ENCODE assay signal across 2 cellular contexts in genomic region chr17:44191941-44192496, GRCh38.
TF ChIP-seq lines count a peak whose summit lies in the region.

No MANE protein-coding gene starts in this region.

TF ChIP-seq in SK-N-SH treated with all-trans-retinoic acid at 6 μM for 48 hours, 23 proteins besides CTCF, POLR2A, EP300 and RAD21:
- TF ChIP-seq, protein P1, sequence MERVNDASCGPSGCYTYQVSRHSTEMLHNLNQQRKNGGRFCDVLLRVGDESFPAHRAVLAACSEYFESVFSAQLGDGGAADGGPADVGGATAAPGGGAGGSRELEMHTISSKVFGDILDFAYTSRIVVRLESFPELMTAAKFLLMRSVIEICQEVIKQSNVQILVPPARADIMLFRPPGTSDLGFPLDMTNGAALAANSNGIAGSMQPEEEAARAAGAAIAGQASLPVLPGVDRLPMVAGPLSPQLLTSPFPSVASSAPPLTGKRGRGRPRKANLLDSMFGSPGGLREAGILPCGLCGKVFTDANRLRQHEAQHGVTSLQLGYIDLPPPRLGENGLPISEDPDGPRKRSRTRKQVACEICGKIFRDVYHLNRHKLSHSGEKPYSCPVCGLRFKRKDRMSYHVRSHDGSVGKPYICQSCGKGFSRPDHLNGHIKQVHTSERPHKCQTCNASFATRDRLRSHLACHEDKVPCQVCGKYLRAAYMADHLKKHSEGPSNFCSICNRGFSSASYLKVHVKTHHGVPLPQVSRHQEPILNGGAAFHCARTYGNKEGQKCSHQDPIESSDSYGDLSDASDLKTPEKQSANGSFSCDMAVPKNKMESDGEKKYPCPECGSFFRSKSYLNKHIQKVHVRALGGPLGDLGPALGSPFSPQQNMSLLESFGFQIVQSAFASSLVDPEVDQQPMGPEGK (CRISPR knock-in tag; IDR thresholded peaks at IDR 0.05; ENCODE audit: borderline replicate concordance): no peak
- TF ChIP-seq CSRNP3 (CRISPR knock-in tag; IDR thresholded peaks at IDR 0.05): no peak
- no peak for TF ChIP-seq ZFP30 (CRISPR knock-in tag; IDR thresholded peaks at IDR 0.05)
- no peak for TF ChIP-seq ISL1 (CRISPR knock-in tag; IDR thresholded peaks at IDR 0.05)
- no peak for TF ChIP-seq ZNF70 (CRISPR knock-in tag; IDR thresholded peaks at IDR 0.05)
- TF ChIP-seq ARNTL (CRISPR knock-in tag; IDR thresholded peaks at IDR 0.05; ENCODE audit: borderline replicate concordance, low read depth): no peak
- TF ChIP-seq ZC3H10 (CRISPR knock-in tag; IDR thresholded peaks at IDR 0.05): no peak
- TF ChIP-seq PPARA (CRISPR knock-in tag; IDR thresholded peaks at IDR 0.05; ENCODE audit: borderline replicate concordance): no peak
- TF ChIP-seq TCF4 (CRISPR knock-in tag; IDR thresholded peaks at IDR 0.05; ENCODE audit: borderline replicate concordance): no peak
- TF ChIP-seq OSR1 (CRISPR knock-in tag; IDR thresholded peaks at IDR 0.05): no peak
- no peak for TF ChIP-seq ZFP3 (CRISPR knock-in tag; IDR thresholded peaks at IDR 0.05)
- no peak for TF ChIP-seq TOX (CRISPR knock-in tag; IDR thresholded peaks at IDR 0.05; ENCODE audit: borderline replicate concordance)
- TF ChIP-seq RARB (CRISPR knock-in tag; IDR thresholded peaks at IDR 0.05): no peak
- no peak for TF ChIP-seq BACH2 (CRISPR knock-in tag; IDR thresholded peaks at IDR 0.05; ENCODE audit: borderline replicate concordance)
- no peak for TF ChIP-seq ZNF565 (CRISPR knock-in tag; conservative IDR thresholded peaks at IDR 0.05; ENCODE audit: low read depth)
- no peak for TF ChIP-seq TSHZ2 (CRISPR knock-in tag; IDR thresholded peaks at IDR 0.05)
- TF ChIP-seq ZNF8 (CRISPR knock-in tag; IDR thresholded peaks at IDR 0.05): no peak
- TF ChIP-seq ESRRG (CRISPR knock-in tag; IDR thresholded peaks at IDR 0.05): no peak
- TF ChIP-seq CREB5 (CRISPR knock-in tag; IDR thresholded peaks at IDR 0.05; ENCODE audit: low read depth): no peak
TF ChIP-seq in SK-N-SH treated with all-trans-retinoic acid at 6 μM for 48 hours: peak in this region for 0.

TF ChIP-seq in SK-N-SH, 30 proteins besides CTCF, POLR2A, EP300 and RAD21 (continued from another document):
- no peak for TF ChIP-seq TAF1 (IDR thresholded peaks at IDR 0.05; ENCODE audit: borderline replicate concordance, low read depth, low read length)
- TF ChIP-seq POLR2AphosphoS5 (IDR thresholded peaks at IDR 0.05; ENCODE audit: low read depth, low read length): no peak
- no peak for TF ChIP-seq FOXJ3 (CRISPR knock-in tag; IDR thresholded peaks at IDR 0.05)
- no peak for TF ChIP-seq RFX5 (IDR thresholded peaks at IDR 0.05; ENCODE audit: low read length)
- no peak for TF ChIP-seq FOXM1 (IDR thresholded peaks at IDR 0.05; ENCODE audit: low read depth)
- TF ChIP-seq, protein P2, sequence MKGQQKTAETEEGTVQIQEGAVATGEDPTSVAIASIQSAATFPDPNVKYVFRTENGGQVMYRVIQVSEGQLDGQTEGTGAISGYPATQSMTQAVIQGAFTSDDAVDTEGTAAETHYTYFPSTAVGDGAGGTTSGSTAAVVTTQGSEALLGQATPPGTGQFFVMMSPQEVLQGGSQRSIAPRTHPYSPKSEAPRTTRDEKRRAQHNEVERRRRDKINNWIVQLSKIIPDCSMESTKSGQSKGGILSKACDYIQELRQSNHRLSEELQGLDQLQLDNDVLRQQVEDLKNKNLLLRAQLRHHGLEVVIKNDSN (IDR thresholded peaks at IDR 0.05; ENCODE audit: borderline replicate concordance, low read depth): no peak
- no peak for TF ChIP-seq MXI1 (IDR thresholded peaks at IDR 0.05; ENCODE audit: low read depth, low read length)
- no peak for TF ChIP-seq MEF2A (IDR thresholded peaks at IDR 0.05; ENCODE audit: borderline replicate concordance, low read depth)
- TF ChIP-seq, protein P3, sequence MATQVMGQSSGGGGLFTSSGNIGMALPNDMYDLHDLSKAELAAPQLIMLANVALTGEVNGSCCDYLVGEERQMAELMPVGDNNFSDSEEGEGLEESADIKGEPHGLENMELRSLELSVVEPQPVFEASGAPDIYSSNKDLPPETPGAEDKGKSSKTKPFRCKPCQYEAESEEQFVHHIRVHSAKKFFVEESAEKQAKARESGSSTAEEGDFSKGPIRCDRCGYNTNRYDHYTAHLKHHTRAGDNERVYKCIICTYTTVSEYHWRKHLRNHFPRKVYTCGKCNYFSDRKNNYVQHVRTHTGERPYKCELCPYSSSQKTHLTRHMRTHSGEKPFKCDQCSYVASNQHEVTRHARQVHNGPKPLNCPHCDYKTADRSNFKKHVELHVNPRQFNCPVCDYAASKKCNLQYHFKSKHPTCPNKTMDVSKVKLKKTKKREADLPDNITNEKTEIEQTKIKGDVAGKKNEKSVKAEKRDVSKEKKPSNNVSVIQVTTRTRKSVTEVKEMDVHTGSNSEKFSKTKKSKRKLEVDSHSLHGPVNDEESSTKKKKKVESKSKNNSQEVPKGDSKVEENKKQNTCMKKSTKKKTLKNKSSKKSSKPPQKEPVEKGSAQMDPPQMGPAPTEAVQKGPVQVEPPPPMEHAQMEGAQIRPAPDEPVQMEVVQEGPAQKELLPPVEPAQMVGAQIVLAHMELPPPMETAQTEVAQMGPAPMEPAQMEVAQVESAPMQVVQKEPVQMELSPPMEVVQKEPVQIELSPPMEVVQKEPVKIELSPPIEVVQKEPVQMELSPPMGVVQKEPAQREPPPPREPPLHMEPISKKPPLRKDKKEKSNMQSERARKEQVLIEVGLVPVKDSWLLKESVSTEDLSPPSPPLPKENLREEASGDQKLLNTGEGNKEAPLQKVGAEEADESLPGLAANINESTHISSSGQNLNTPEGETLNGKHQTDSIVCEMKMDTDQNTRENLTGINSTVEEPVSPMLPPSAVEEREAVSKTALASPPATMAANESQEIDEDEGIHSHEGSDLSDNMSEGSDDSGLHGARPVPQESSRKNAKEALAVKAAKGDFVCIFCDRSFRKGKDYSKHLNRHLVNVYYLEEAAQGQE (IDR thresholded peaks at IDR 0.05; ENCODE audit: low read depth, low read length): no peak
